Comparison of ENCODE assay signal across 1 cellular context in the genomic region with DNA sequence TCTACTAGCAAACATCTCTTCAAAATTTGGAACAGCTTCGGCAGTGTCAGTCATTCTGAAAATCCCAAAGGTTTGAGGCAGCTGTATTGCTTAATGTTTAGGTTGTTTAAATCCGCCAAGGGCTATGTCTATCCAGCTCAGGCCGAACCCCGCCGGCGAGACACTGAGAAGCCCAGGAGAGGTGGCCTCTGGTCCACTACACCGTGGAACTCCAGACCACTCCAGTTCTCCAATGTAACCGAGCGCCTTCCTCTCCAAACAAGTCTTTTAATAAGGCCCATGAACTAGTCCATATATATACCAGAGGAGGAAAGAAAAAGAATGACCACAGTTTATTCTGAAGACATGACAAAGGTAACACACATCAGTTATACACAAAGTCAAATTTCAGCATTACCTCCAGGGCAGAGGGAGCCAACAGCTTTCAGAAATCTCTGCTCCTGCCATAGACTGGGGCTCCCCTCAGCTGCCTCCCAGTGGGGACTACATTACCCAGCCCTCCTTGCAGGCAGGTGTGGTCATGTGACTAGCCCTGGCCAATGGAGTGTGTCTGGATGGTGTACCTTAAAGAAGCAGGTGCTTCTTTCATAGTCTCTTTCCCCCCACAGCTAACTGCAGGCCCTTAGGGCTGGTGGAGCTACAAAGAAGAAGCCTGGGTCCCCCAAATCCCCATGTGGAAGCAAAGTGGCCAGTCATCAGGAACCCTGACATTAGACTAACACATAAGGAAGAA.
A peak's percentile ranks its signal among the peaks of the same experiment; 100 is the strongest.
TF ChIP-seq lines count a peak whose summit lies in the region.

A gene (minus strand): TSS at position 255 of the 733 bp plus-strand sequence. CDS start 201 bp downstream, at position 54.

TF ChIP-seq in IMR-90, 13 proteins besides CTCF, POLR2A, EP300 and RAD21:
- TF ChIP-seq, protein P1, sequence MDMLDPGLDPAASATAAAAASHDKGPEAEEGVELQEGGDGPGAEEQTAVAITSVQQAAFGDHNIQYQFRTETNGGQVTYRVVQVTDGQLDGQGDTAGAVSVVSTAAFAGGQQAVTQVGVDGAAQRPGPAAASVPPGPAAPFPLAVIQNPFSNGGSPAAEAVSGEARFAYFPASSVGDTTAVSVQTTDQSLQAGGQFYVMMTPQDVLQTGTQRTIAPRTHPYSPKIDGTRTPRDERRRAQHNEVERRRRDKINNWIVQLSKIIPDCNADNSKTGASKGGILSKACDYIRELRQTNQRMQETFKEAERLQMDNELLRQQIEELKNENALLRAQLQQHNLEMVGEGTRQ (IDR thresholded peaks at IDR 0.05; ENCODE audit: low read depth, low read length) = peak; percentile 61
- TF ChIP-seq CHD1 (IDR thresholded peaks at IDR 0.05; ENCODE audit: low read depth, low read length) (no peak), NFE2L2 (IDR thresholded peaks at IDR 0.05; ENCODE audit: low read depth, low read length) (no peak)
